ENCODE assay signal across 8 cellular contexts in genomic region chr2:85437488-85438290, GRCh38. TPM values are rescaled to one million over a fixed set of nuclear protein-coding genes. Genes with fewer than 3 reads are reported as not detected.
A peak's percentile ranks its signal among the peaks of the same experiment; 100 is the strongest.
DNase-seq lines count a peak whose midpoint lies in the region; ATAC-seq and TF ChIP-seq lines count a peak whose summit lies in the region.

No MANE protein-coding gene starts in this region.

- no peaks in the 10 kb centered on the region for H3K27me3 ChIP-seq in Karpas-422 (ENCODE audit: low read length)
- no peaks in the 10 kb centered on the region for H3K27me3 ChIP-seq in SU-DHL-6 (ENCODE audit: low read length)
- H3K27me3 ChIP-seq in adipocyte (replicated peaks; ENCODE audit: control insufficient read depth, insufficient read depth, low read length), result no peaks in the 10 kb centered on the region
- H3K27me3 ChIP-seq in psoas muscle (ENCODE audit: insufficient read depth in 3 of 3, low read length in 2 of 3), result no peaks in the 10 kb centered on the region

- 5 to 11% (median 6%) methylated on average over 40 to 69 of the region's 69 CpGs for WGBS in psoas muscle, 3 donors

- ATAC-seq in GM21717 (IDR thresholded peaks at IDR 0.05; ENCODE audit: unreplicated experiment), result peak; percentile 74
- ATAC-seq in left cardiac atrium, result peak; percentile 82 to 88
- ATAC-seq in psoas muscle, result peak; percentile 54 to 72 (median 66)

- TF ChIP-seq CTCF in SU-DHL-6 (IDR thresholded peaks at IDR 0.05; ENCODE audit: insufficient read depth, low read length, poor library complexity, severe bottlenecking) (no peak), psoas muscle (IDR thresholded peaks at IDR 0.05) (no peak)

- H3K4me1 ChIP-seq in Karpas-422 (ENCODE audit: low read length) (peaks cover 40% of the 10 kb centered on the region), adipocyte (ENCODE audit: control insufficient read depth, insufficient read depth, low read length) (peaks cover 29% of the 10 kb centered on the region), psoas muscle (peaks cover 41% of the 10 kb centered on the region)

- H3K9me3 ChIP-seq in Karpas-422 (ENCODE audit: low read length), result no peaks in the 10 kb centered on the region
- H3K9me3 ChIP-seq in SU-DHL-6 (ENCODE audit: insufficient read depth, low read length), result no peaks in the 10 kb centered on the region
- H3K9me3 ChIP-seq in adipocyte (ENCODE audit: control insufficient read depth, low read length), result no peaks in the 10 kb centered on the region
- H3K9me3 ChIP-seq in psoas muscle, result no peaks in the 10 kb centered on the region

- H3K79me2 ChIP-seq in Karpas-422 (ENCODE audit: low read length), result no peaks in the 10 kb centered on the region
- H3K79me2 ChIP-seq in SU-DHL-6 (ENCODE audit: insufficient read depth, low read length), result no peaks in the 10 kb centered on the region

- no peaks in the 10 kb centered on the region for H4K20me1 ChIP-seq in Karpas-422 (ENCODE audit: insufficient read depth, low read depth, low read length)
- H4K20me1 ChIP-seq in SU-DHL-6 (ENCODE audit: low read depth, low read length), result no peaks in the 10 kb centered on the region

- H3K9ac ChIP-seq in Karpas-422 (ENCODE audit: low read length) (peak overlapping the region; percentile 85), SU-DHL-6 (ENCODE audit: low read length) (peak overlapping the region; percentile 55), adipocyte (ENCODE audit: low read length) (peak overlapping the region; percentile 79)

- H3K27ac ChIP-seq in Karpas-422 (ENCODE audit: low read length) (peak overlapping the region; percentile 57), SU-DHL-6 (ENCODE audit: low read depth, low read length) (peak overlapping the region; percentile 6; the same call in 1 of the 2 replicates), psoas muscle (peak overlapping the region; percentile 78)

- H2AFZ ChIP-seq in Karpas-422 (ENCODE audit: low read length) (peak overlapping the region; percentile 68; the same call in 1 of the 2 replicates), SU-DHL-6 (ENCODE audit: low read depth, low read length, severe bottlenecking) (peak overlapping the region; percentile 82)

- H3K4me3 ChIP-seq in Karpas-422 (ENCODE audit: low read length) (peak overlapping the region; percentile 72), SU-DHL-6 (ENCODE audit: insufficient read depth, low read length, poor library complexity, severe bottlenecking) (peak overlapping the region; percentile 53), adipocyte (ENCODE audit: low read length) (peak overlapping the region; percentile 71), psoas muscle (peak overlapping the region; percentile 63)

- DNase-seq in EH (ENCODE audit: low read depth) (peak; percentile 82), Karpas-422 (peak; percentile 95), adipocyte (ENCODE audit: low read depth) (peak; percentile 77), left cardiac atrium (peak; percentile 92), psoas muscle (peak; percentile 93 to 95), ureter (ENCODE audit: low spot score) (peak; percentile 91)

- no peaks in the 10 kb centered on the region for H3K9me2 ChIP-seq in Karpas-422 (replicated peaks; ENCODE audit: insufficient read depth, low read length)
- H3K9me2 ChIP-seq in SU-DHL-6 (replicated peaks; ENCODE audit: insufficient read depth, low read length), result no peaks in the 10 kb centered on the region

- H3F3A ChIP-seq in SU-DHL-6 (ENCODE audit: insufficient read depth), result no peaks in the 10 kb centered on the region

- intact Hi-C loops in left cardiac atrium (cut with DNase I), result loop anchor here (1.0 to 5.0 kb wide), 3 partner anchors 67 to 101 kb away; partner anchors contain the start of gene MAT2A (in 1 of the 2)
- intact Hi-C loops in psoas muscle (cut with DNase I), result loop anchor here in 1 of 2 donors (5.0 kb wide), 1 partner anchor 65 kb away; no protein-coding TSS in a partner anchor

- H3K4me2 ChIP-seq in Karpas-422 (ENCODE audit: low read depth, low read length, poor library complexity, severe bottlenecking) (peak overlapping the region; percentile 78), SU-DHL-6 (ENCODE audit: low read depth, low read length, poor library complexity, severe bottlenecking) (peak overlapping the region; percentile 83)

- H3K36me3 ChIP-seq in Karpas-422 (ENCODE audit: insufficient read depth, low read length) (no peaks in the 10 kb centered on the region), SU-DHL-6 (ENCODE audit: low read length) (no peaks in the 10 kb centered on the region), adipocyte (ENCODE audit: control insufficient read depth, insufficient read depth, low read length, severe bottlenecking) (no peaks in the 10 kb centered on the region), psoas muscle (ENCODE audit: insufficient read depth in 1 of 2, low read depth in 1 of 2) (no peaks in the 10 kb centered on the region)

RNA-seq across cellular contexts. Expression of gene SH2D6, which starts 19.2 kb away (rescaled TPM):
- total RNA-seq in Karpas-422 (2014; rRNA removed; shearing (Covaris generic); ENCODE audit: low replicate concordance), result 0.32 and 0.37 TPM in 2 replicates
- total RNA-seq in left cardiac atrium, result under 1 TPM; 0.29 to 0.37 TPM
- total RNA-seq in psoas muscle, result 1 to 10 TPM in 1 of 4 donors, under 1 TPM in 2, not detected in 1; 0.48 to 1.4 (median 0.62) TPM
- 1 to 10 TPM in 1 of 3 donors, under 1 TPM in 2; 0.25 to 1.1 (median 0.77) TPM for polyA plus RNA-seq in psoas muscle
- 0.75 TPM for total RNA-seq in ureter

RNA-seq across cellular contexts. Expression of gene CAPG, which starts 27.5 kb away (rescaled TPM):
- 0.63 and 7.4 TPM in 2 replicates for total RNA-seq in Karpas-422 (2014; rRNA removed; shearing (Covaris generic); ENCODE audit: low replicate concordance)
- total RNA-seq in left cardiac atrium, result 10 to 100 TPM; 13.6 to 20.3 TPM
- total RNA-seq in psoas muscle, result 10 to 100 TPM in 1 of 4 donors, 1 to 10 TPM in 3; 4.2 to 11.1 (median 8.6) TPM
- 10 to 100 TPM in 1 of 3 donors, 1 to 10 TPM in 2; 2.8 to 10.2 (median 6.6) TPM for polyA plus RNA-seq in psoas muscle
- 298 TPM for total RNA-seq in ureter

Comparison
In these comparisons a context has a peak if more than half of its experiments do, and no peak if none do; other contexts are left out.
1. Peak in every context shown above with its lines: DNase-seq, ATAC-seq, H3K4me3 ChIP-seq and H3K27ac ChIP-seq.
2. H3K27ac ChIP-seq: peak in every context shown above with its lines; median percentile 78 in psoas muscle; 57 in Karpas-422; 6 in SU-DHL-6.
3. RNA of gene CAPG, which starts 27.5 kb away (total RNA-seq): 298 TPM in ureter (single experiment); 13.6 to 20.3 TPM in left cardiac atrium, 4.2 to 11.1 TPM in psoas muscle and 0.63 to 7.4 TPM in Karpas-422; every median in the first group is over 10 times any median in the second.